7 cellular contexts compared by ENCODE assay signal in the genomic region with DNA sequence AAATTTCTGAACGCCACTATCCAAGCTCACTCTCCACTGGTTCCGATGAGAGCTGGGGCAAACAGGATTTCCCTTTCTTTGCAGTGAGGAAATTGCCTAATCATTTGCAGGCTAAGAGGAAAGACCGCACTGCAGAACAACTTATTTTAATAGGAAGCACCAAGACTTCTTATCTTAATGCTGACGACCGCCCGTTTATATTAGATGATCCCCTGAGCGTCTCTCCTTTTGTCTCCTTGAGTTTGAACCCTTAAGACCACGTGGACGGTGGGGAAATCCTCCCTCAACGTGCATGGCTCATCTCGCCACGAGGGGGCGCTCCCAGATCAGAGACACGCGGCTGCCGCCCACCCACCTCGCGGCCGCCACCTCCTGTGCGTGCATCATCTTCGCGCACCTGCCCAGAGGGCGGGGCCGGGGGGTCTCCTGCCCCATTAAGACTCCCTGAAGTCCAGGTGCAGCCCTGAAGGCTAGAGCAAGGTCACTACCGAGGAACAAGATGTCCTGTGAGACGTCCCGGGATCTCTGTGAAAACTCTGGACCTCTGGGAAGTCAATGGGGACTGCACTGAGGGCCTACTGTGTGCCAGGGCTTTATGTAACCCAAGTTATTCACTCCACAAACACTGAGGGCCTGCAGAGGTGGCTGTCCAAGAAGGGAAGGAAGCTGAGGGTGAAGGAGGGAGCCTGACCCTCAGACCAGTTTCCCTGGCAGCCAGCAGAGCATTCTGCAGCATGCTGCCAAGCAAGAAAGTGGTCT. TPM values are rescaled to one million over a fixed set of nuclear protein-coding genes. Genes with fewer than 3 reads are reported as not detected.
DNase-seq lines count a peak whose midpoint lies in the region; ATAC-seq and TF ChIP-seq lines count a peak whose summit lies in the region.

No MANE protein-coding gene starts in this region.

- intact Hi-C loops in posterior vena cava (cut with DNase I) (loop anchor here (5.0 kb wide), 1 partner anchor 207 kb away; no protein-coding TSS in a partner anchor), upper lobe of right lung (cut with DNase I) (loop anchor here (10.0 kb wide), 1 partner anchor 209 kb away; no protein-coding TSS in a partner anchor)

- H3K79me2 ChIP-seq in Loucy (ENCODE audit: insufficient read depth, low read length): no peaks in the 10 kb centered on the region

- H2AFZ ChIP-seq in Loucy (ENCODE audit: low read length): peak overlapping the region; percentile 80

- ATAC-seq in activated naive CD4-positive, alpha-beta T cell treated with anti-CD3 and anti-CD28 coated beads, Interleukin-2, amount 50 U/mL, for 72 hours: peak; percentile 89 to 92
- peak; percentile 86 for ATAC-seq in upper lobe of right lung

- H4K20me1 ChIP-seq in Loucy (ENCODE audit: insufficient read depth, low read length, poor library complexity, severe bottlenecking): no peaks in the 10 kb centered on the region

- no peaks in the 10 kb centered on the region for H3F3A ChIP-seq in Loucy (ENCODE audit: low read depth)

- no peak overlapping the region for H3K27ac ChIP-seq in cardiac muscle cell
- no peak overlapping the region for H3K27ac ChIP-seq in upper lobe of right lung

- TF ChIP-seq CTCF in GM12875 (IDR thresholded peaks at IDR 0.05; ENCODE audit: borderline replicate concordance, insufficient read depth, low read depth, low read length) (peak; percentile 91), Loucy (conservative IDR thresholded peaks at IDR 0.05; ENCODE audit: low read length) (peak; percentile 94), cardiac muscle cell (IDR thresholded peaks at IDR 0.05; ENCODE audit: low read depth, low read length) (peak; percentile 96), upper lobe of right lung (IDR thresholded peaks at IDR 0.05) (peak; percentile 94)

- H3K4me3 ChIP-seq in GM12875 (ENCODE audit: low read depth, low read length) (no peak overlapping the region), Loucy (ENCODE audit: low read length, poor library complexity, severe bottlenecking) (peak overlapping the region; percentile 37), cardiac muscle cell (no peak overlapping the region), upper lobe of right lung (peak overlapping the region; percentile 17)

- H3K4me1 ChIP-seq in Loucy (ENCODE audit: insufficient read depth, low read length, poor library complexity, severe bottlenecking) (no peaks in the 10 kb centered on the region), cardiac muscle cell (ENCODE audit: low read depth) (no peaks in the 10 kb centered on the region), upper lobe of right lung (peaks cover 11% of the 10 kb centered on the region)

- H3K27me3 ChIP-seq in Loucy (ENCODE audit: insufficient read depth, low read length, poor library complexity, severe bottlenecking) (no peaks in the 10 kb centered on the region), cardiac muscle cell (peaks cover 47% of the 10 kb centered on the region), upper lobe of right lung (peaks cover 21% of the 10 kb centered on the region)

- H3K9me3 ChIP-seq in Loucy (ENCODE audit: insufficient read depth, low read depth, low read length) (no peaks in the 10 kb centered on the region), cardiac muscle cell (ENCODE audit: low read depth) (no peaks in the 10 kb centered on the region), upper lobe of right lung (no peaks in the 10 kb centered on the region)

- H3K9me3 Mint-ChIP-seq in activated naive CD4-positive, alpha-beta T cell treated with anti-CD3 and anti-CD28 coated beads, Interleukin-2, amount 50 U/mL, for 72 hours: no peaks in the 10 kb centered on the region

- H3K9me2 ChIP-seq in Loucy (replicated peaks; ENCODE audit: low read depth, low read length): no peaks in the 10 kb centered on the region

- H3K27ac Mint-ChIP-seq in activated naive CD4-positive, alpha-beta T cell treated with anti-CD3 and anti-CD28 coated beads, Interleukin-2, amount 50 U/mL, for 72 hours: peak overlapping the region in 1 of 2 donors; percentile 29

- peak overlapping the region; percentile 52 for H3K4me2 ChIP-seq in Loucy (ENCODE audit: low read depth, low read length, poor library complexity, severe bottlenecking)

- H3K9ac ChIP-seq in Loucy (ENCODE audit: low read depth, low read length, poor library complexity, severe bottlenecking): no peak overlapping the region

- DNase-seq in SKM-1 treated with dmso at 0.1 percent for 144 hours (lab: John Stamatoyannopoulos, UW; ENCODE audit: unreplicated experiment) (peak; percentile 42), cardiac muscle cell (ENCODE audit: low read depth in 1 of 2, low spot score in 1 of 2) (peak; percentile 76 to 84), posterior vena cava (ENCODE audit: low spot score) (peak; percentile 92), upper lobe of right lung (peak; percentile 86)
- peak; percentile 74 to 88 for DNase-seq in activated naive CD4-positive, alpha-beta T cell treated with anti-CD3 and anti-CD28 coated beads, Interleukin-2, amount 50 U/mL, for 72 hours (ENCODE audit: low spot score in 2 of 2)

- no peaks in the 10 kb centered on the region for H3K36me3 ChIP-seq in Loucy (ENCODE audit: insufficient read depth, low read length)
- H3K36me3 ChIP-seq in cardiac muscle cell: no peaks in the 10 kb centered on the region
- H3K36me3 ChIP-seq in upper lobe of right lung: no peaks in the 10 kb centered on the region

- no peaks in the 10 kb centered on the region for H3K36me3 Mint-ChIP-seq in activated naive CD4-positive, alpha-beta T cell treated with anti-CD3 and anti-CD28 coated beads, Interleukin-2, amount 50 U/mL, for 72 hours

RNA-seq across cellular contexts. Expression of a gene that starts 28.2 kb away (rescaled TPM):
- total RNA-seq in activated naive CD4-positive, alpha-beta T cell treated with anti-CD3 and anti-CD28 coated beads, Interleukin-2, amount 50 U/mL, for 72 hours: not detected
- 0.33 and 0.95 TPM in 2 replicates for total RNA-seq in cardiac muscle cell
- polyA plus RNA-seq in cardiac muscle cell: 1.2 TPM in 1 of 2 replicates, not detected in the other
- not detected for total RNA-seq in posterior vena cava
- total RNA-seq in upper lobe of right lung: not detected

Comparison
In these comparisons a context has a peak if more than half of its experiments do, and no peak if none do; other contexts are left out.
1. H3K4me3 ChIP-seq: peak in Loucy (single experiment) and upper lobe of right lung (single experiment); none in GM12875 (single experiment) and cardiac muscle cell (single experiment).
2. DNase-seq: peak in every context shown above with its lines; median percentile 92 in posterior vena cava; 86 in upper lobe of right lung; 81 in activated naive CD4-positive, alpha-beta T cell treated with anti-CD3 and anti-CD28 coated beads, Interleukin-2, amount 50 U/mL, for 72 hours; 80 in cardiac muscle cell; 42 in SKM-1 treated with dmso at 0.1 percent for 144 hours.
3. Peak in every context shown above with its lines, with median percentiles within 50 percentile points of each other: CTCF ChIP-seq.